1 cellular context compared by ENCODE assay signal in genomic region chr6:37499433-37500293, GRCh38.
TF ChIP-seq lines count a peak whose summit lies in the region.

CCDC167 (minus strand) TSS chr6:37499893; CDS start chr6:37499863, 30 bp downstream.

TF ChIP-seq in HepG2, 621 proteins besides CTCF, POLR2A, EP300 and RAD21 (continued from another document and continues in another):
- no peak for TF ChIP-seq AHDC1 (CRISPR knock-in tag; IDR thresholded peaks at IDR 0.05; ENCODE audit: borderline replicate concordance)
- peak; percentile 6; the same call in 1 of the 2 replicates for TF ChIP-seq SMC3 (IDR thresholded peaks at IDR 0.05; ENCODE audit: low read length)
- TF ChIP-seq ZNF335 (CRISPR knock-in tag; IDR thresholded peaks at IDR 0.05) = no peak
- no peak for TF ChIP-seq CENPBD1 (CRISPR knock-in tag; IDR thresholded peaks at IDR 0.05; ENCODE audit: borderline replicate concordance, low read depth)
- no peak for TF ChIP-seq PCBP1 (IDR thresholded peaks at IDR 0.05; ENCODE audit: borderline replicate concordance, low read depth, low read length)
- no peak for TF ChIP-seq NONO (IDR thresholded peaks at IDR 0.05)
- TF ChIP-seq NONO (CRISPR knock-in tag; conservative IDR thresholded peaks at IDR 0.05) = no peak
- no peak for TF ChIP-seq AKAP8 (CRISPR knock-in tag; IDR thresholded peaks at IDR 0.05)
- TF ChIP-seq HDAC2 (CRISPR knock-in tag; IDR thresholded peaks at IDR 0.05) = no peak
- peak; percentile 40; the same call in 1 of the 2 replicates for TF ChIP-seq ZNF160 (CRISPR knock-in tag; IDR thresholded peaks at IDR 0.05)
- no peak; the same call in none of the 2 replicates for TF ChIP-seq EHMT2 (IDR thresholded peaks at IDR 0.05; ENCODE audit: borderline replicate concordance, low read depth, low read length)
- no peak for TF ChIP-seq SMARCE1 (IDR thresholded peaks at IDR 0.05; ENCODE audit: borderline replicate concordance)
- peak; percentile 51; the same call in 1 of the 2 replicates for TF ChIP-seq MIER3 (CRISPR knock-in tag; IDR thresholded peaks at IDR 0.05; ENCODE audit: borderline replicate concordance)
- TF ChIP-seq RBM39 (IDR thresholded peaks at IDR 0.05; ENCODE audit: low read depth, low read length, poor library complexity, severe bottlenecking) = no peak
- TF ChIP-seq KDM3A (CRISPR knock-in tag; IDR thresholded peaks at IDR 0.05; ENCODE audit: low read depth) = no peak
- peak; percentile 71 for TF ChIP-seq KLF9 (CRISPR knock-in tag; IDR thresholded peaks at IDR 0.05; ENCODE audit: low read depth)
- TF ChIP-seq SOX13 (IDR thresholded peaks at IDR 0.05) = no peak
- no peak for TF ChIP-seq SOX13 (CRISPR knock-in tag; conservative IDR thresholded peaks at IDR 0.05 in 1 of 2, IDR thresholded peaks at IDR 0.05 in 1 of 2)
- peak; percentile 57; the same call in 1 of the 2 replicates for TF ChIP-seq SALL1 (CRISPR knock-in tag; IDR thresholded peaks at IDR 0.05)
- TF ChIP-seq NBN (conservative IDR thresholded peaks at IDR 0.05) = no peak
- no peak for TF ChIP-seq ZNF512 (CRISPR knock-in tag; IDR thresholded peaks at IDR 0.05)
- peak; percentile 79 for TF ChIP-seq PHF20 (CRISPR knock-in tag; IDR thresholded peaks at IDR 0.05)
- TF ChIP-seq TRIM24 (CRISPR knock-in tag; IDR thresholded peaks at IDR 0.05) = no peak
- 0 out of 2 replicates have a peak, but pooled peaks have one; percentile 63 for TF ChIP-seq SNAI1 (CRISPR knock-in tag; IDR thresholded peaks at IDR 0.05; ENCODE audit: borderline replicate concordance)
- TF ChIP-seq ZNF543 (CRISPR knock-in tag; IDR thresholded peaks at IDR 0.05) = 0 out of 2 replicates have a peak, but pooled peaks have one; percentile 19
- no peak for TF ChIP-seq BRCA1 (CRISPR knock-in tag; IDR thresholded peaks at IDR 0.05)
- TF ChIP-seq CHCHD3 (CRISPR knock-in tag; IDR thresholded peaks at IDR 0.05) = no peak
- TF ChIP-seq BATF2 (CRISPR knock-in tag; IDR thresholded peaks at IDR 0.05) = no peak
- no peak for TF ChIP-seq ZBTB2 (CRISPR knock-in tag; IDR thresholded peaks at IDR 0.05; ENCODE audit: low read depth)
- no peak; the same call in 1 of the 2 replicates for TF ChIP-seq ZNF878 (CRISPR knock-in tag; IDR thresholded peaks at IDR 0.05)
- no peak for TF ChIP-seq RARG (CRISPR knock-in tag; IDR thresholded peaks at IDR 0.05; ENCODE audit: low read depth)
- TF ChIP-seq ZNF724P (CRISPR knock-in tag; IDR thresholded peaks at IDR 0.05; ENCODE audit: borderline replicate concordance) = no peak; the same call in 1 of the 2 replicates
- peak; percentile 88 for TF ChIP-seq ZNF501 (CRISPR knock-in tag; IDR thresholded peaks at IDR 0.05)
- TF ChIP-seq POGK (CRISPR knock-in tag; conservative IDR thresholded peaks at IDR 0.05) = no peak
- no peak for TF ChIP-seq ZNF597 (CRISPR knock-in tag; IDR thresholded peaks at IDR 0.05)
- no peak for TF ChIP-seq HNRNPK (IDR thresholded peaks at IDR 0.05; ENCODE audit: low read depth, low read length, poor library complexity, severe bottlenecking)
- 0 out of 2 replicates have a peak, but pooled peaks have one; percentile 63 for TF ChIP-seq SNAPC2 (CRISPR knock-in tag; IDR thresholded peaks at IDR 0.05)
- TF ChIP-seq TBX2 (CRISPR knock-in tag; IDR thresholded peaks at IDR 0.05; ENCODE audit: borderline replicate concordance) = peak; percentile 83
- no peak for TF ChIP-seq SMAD1 (CRISPR knock-in tag; IDR thresholded peaks at IDR 0.05; ENCODE audit: borderline replicate concordance, low read depth)
- TF ChIP-seq ZNF598 (CRISPR knock-in tag; IDR thresholded peaks at IDR 0.05; ENCODE audit: borderline replicate concordance) = 0 out of 2 replicates have a peak, but pooled peaks have one; percentile 48
- TF ChIP-seq NCOA5 (CRISPR knock-in tag; IDR thresholded peaks at IDR 0.05) = no peak
- TF ChIP-seq ZNF792 (CRISPR knock-in tag; IDR thresholded peaks at IDR 0.05) = peak; percentile 32; the same call in 1 of the 2 replicates
- peak; percentile 31; the same call in 1 of the 2 replicates for TF ChIP-seq MYC (CRISPR knock-in tag; IDR thresholded peaks at IDR 0.05; ENCODE audit: borderline replicate concordance)
- TF ChIP-seq RORA (CRISPR knock-in tag; IDR thresholded peaks at IDR 0.05) = no peak
- 0 out of 2 replicates have a peak, but pooled peaks have one; percentile 15 for TF ChIP-seq GATAD2A (CRISPR knock-in tag; IDR thresholded peaks at IDR 0.05)
- TF ChIP-seq ZNF674 (CRISPR knock-in tag; IDR thresholded peaks at IDR 0.05; ENCODE audit: low read depth) = no peak
- no peak for TF ChIP-seq ZNF143 (CRISPR knock-in tag; IDR thresholded peaks at IDR 0.05)
- TF ChIP-seq PAF1 (CRISPR knock-in tag; IDR thresholded peaks at IDR 0.05) = no peak
- no peak for TF ChIP-seq CHD4 (IDR thresholded peaks at IDR 0.05; ENCODE audit: borderline replicate concordance, low read length)
- TF ChIP-seq SIX4 (CRISPR knock-in tag; IDR thresholded peaks at IDR 0.05) = no peak; the same call in 1 of the 2 replicates
- no peak for TF ChIP-seq ZNF292 (CRISPR knock-in tag; IDR thresholded peaks at IDR 0.05; ENCODE audit: borderline replicate concordance, low read depth)
- no peak for TF ChIP-seq SKIL (CRISPR knock-in tag; IDR thresholded peaks at IDR 0.05; ENCODE audit: borderline replicate concordance)
- peak; percentile 70; the same call in 1 of the 2 replicates for TF ChIP-seq CREB1 (IDR thresholded peaks at IDR 0.05)
- peak; percentile 86 for TF ChIP-seq CREB1 (CRISPR knock-in tag; IDR thresholded peaks at IDR 0.05)
- TF ChIP-seq ZNF75D (CRISPR knock-in tag; IDR thresholded peaks at IDR 0.05; ENCODE audit: borderline replicate concordance) = no peak
- no peak; the same call in 1 of the 2 replicates for TF ChIP-seq MTA1 (CRISPR knock-in tag; IDR thresholded peaks at IDR 0.05; ENCODE audit: borderline replicate concordance)
- TF ChIP-seq ZNF556 (CRISPR knock-in tag; IDR thresholded peaks at IDR 0.05; ENCODE audit: borderline replicate concordance) = no peak; the same call in 1 of the 2 replicates
- peak; percentile 98 for TF ChIP-seq THAP7 (CRISPR knock-in tag; IDR thresholded peaks at IDR 0.05)
